ENCODE assay signal across 8 cellular contexts in genomic region chr10:49594594-49594993, GRCh38. TPM values are rescaled to one million over a fixed set of nuclear protein-coding genes. Genes with fewer than 3 reads are reported as not detected.
DNase-seq lines count a peak whose midpoint lies in the region; ATAC-seq and TF ChIP-seq lines count a peak whose summit lies in the region.

No MANE protein-coding gene starts in this region.

- DNase-seq in D341Med (ENCODE audit: low spot score) (peak; percentile 83), H4 (ENCODE audit: low spot score) (peak; percentile 64), NCI-H748 (lab: John Stamatoyannopoulos, UW; ENCODE audit: unreplicated experiment) (peak; percentile 52), T47D (ENCODE audit: low read depth in 1 of 2, low spot score in 1 of 2) (peak; percentile 73 to 78), kidney epithelial cell (ENCODE audit: low read depth) (no peak), upper lobe of left lung (peak in 1 of 2 donors; percentile 30)

- TF ChIP-seq CTCF in kidney epithelial cell (IDR thresholded peaks at IDR 0.05; ENCODE audit: insufficient read depth, low read length, poor library complexity, severe bottlenecking), result peak; percentile 78
- peak; percentile 24 to 64 (median 56) for TF ChIP-seq CTCF in upper lobe of left lung (IDR thresholded peaks at IDR 0.05)

- ATAC-seq in upper lobe of left lung (ENCODE audit: low FRiP score in 2 of 2) (peak in 1 of 2 donors; percentile 73), GM18870 (IDR thresholded peaks at IDR 0.05; ENCODE audit: unreplicated experiment) (no peak), HG03108 (IDR thresholded peaks at IDR 0.05; ENCODE audit: unreplicated experiment) (no peak)

- in situ Hi-C loops in T47D (cut with HindIII; ENCODE audit: low pct_unique_long_range_greater_than_20kb, low sequenced_read_pairs), result no loop called here

- 2% methylated on average over 6 of the region's 6 CpGs for WGBS in upper lobe of left lung, 2 donors

- H3K36me3 ChIP-seq in kidney epithelial cell (ENCODE audit: control insufficient read depth, insufficient read depth, low read length), result no peaks in the 10 kb centered on the region
- no peaks in the 10 kb centered on the region for H3K36me3 ChIP-seq in upper lobe of left lung

- H3K27ac ChIP-seq in upper lobe of left lung, result no peak overlapping the region

- H3K27me3 ChIP-seq in kidney epithelial cell (ENCODE audit: control insufficient read depth, insufficient read depth, low read length) (peaks cover 5% of the 10 kb centered on the region), upper lobe of left lung (no peaks in the 10 kb centered on the region)

- no peak overlapping the region for H3K4me3 ChIP-seq in kidney epithelial cell (ENCODE audit: low read depth, low read length)
- no peak overlapping the region for H3K4me3 ChIP-seq in upper lobe of left lung

- TF ChIP-seq POLR2A in upper lobe of left lung (IDR thresholded peaks at IDR 0.05), result no peak

- no peaks in the 10 kb centered on the region for H3K9me3 ChIP-seq in upper lobe of left lung

- TF ChIP-seq EP300 in upper lobe of left lung (IDR thresholded peaks at IDR 0.05), result no peak

- no peaks in the 10 kb centered on the region for H3K4me1 ChIP-seq in upper lobe of left lung

RNA-seq across cellular contexts. Expression of gene SLC18A3, which starts 15.5 kb away (rescaled TPM):
- not detected in 2 replicates for total RNA-seq in H4 (2014; rRNA removed; shearing (Covaris generic))
- not detected in 2 replicates for total RNA-seq in kidney epithelial cell
- total RNA-seq in upper lobe of left lung, result not detected

RNA-seq across cellular contexts. Expression of gene CHAT, which starts 19.2 kb away (rescaled TPM):
- not detected in 2 replicates for total RNA-seq in H4 (2014; rRNA removed; shearing (Covaris generic))
- total RNA-seq in kidney epithelial cell (not detected in 2 replicates), upper lobe of left lung (not detected)

RNA-seq across cellular contexts. Expression of gene ERCC6, which starts 55.7 kb away (rescaled TPM):
- 4.5 and 5.7 TPM in 2 replicates for total RNA-seq in H4 (2014; rRNA removed; shearing (Covaris generic))
- total RNA-seq in kidney epithelial cell (7.3 and 14.3 TPM in 2 replicates), upper lobe of left lung (10 to 100 TPM in 5 of 6 donors, 1 to 10 TPM in 1; 8.4 to 30.4 (median 23.3) TPM)
